17 cellular contexts compared by ENCODE assay signal in genomic region chr9:101307041-101307440, GRCh38.
DNase-seq lines count a peak whose midpoint lies in the region; ATAC-seq and TF ChIP-seq lines count a peak whose summit lies in the region.
"Had no signal": no experiment of that assay in that cellular context is flagged by ENCODE, and none has a peak within 500 bp of the region (broad histone marks: within the 10 kb centered on the region; RNA-seq: fewer than 3 reads in every experiment).

No MANE protein-coding gene starts in this region.

- H3K27me3 ChIP-seq in thyroid gland = no peaks in the 10 kb centered on the region
- H3K27me3 ChIP-seq: BLaER1 treated with 17β-estradiol and CSF1 and Interleukin-3, amounts not matched to agents 10 nM and 100 nM had no signal

- no peak overlapping the region for H3K27ac ChIP-seq in thyroid gland
- H3K27ac ChIP-seq: BLaER1 treated with 17β-estradiol and CSF1 and Interleukin-3, amounts not matched to agents 10 nM and 100 nM had no signal

- no peak overlapping the region for H3K4me3 ChIP-seq in thyroid gland (replicated peaks in 1 of 3)
- H3K4me3 ChIP-seq: BLaER1 treated with 17β-estradiol and CSF1 and Interleukin-3, amounts not matched to agents 10 nM and 100 nM had no signal

- DNase-seq in M059J (ENCODE audit: low read depth) = peak; percentile 9
- DNase-seq in NCI-H2196 treated with DMSO at 0.1 percent for 48 hours (lab: John Stamatoyannopoulos, UW; ENCODE audit: unreplicated experiment) = peak; percentile 40
- peak; percentile 63 for DNase-seq in astrocyte of the hippocampus (ENCODE audit: low read depth, low spot score)
- peak; percentile 12 for DNase-seq in mucosa of gallbladder (ENCODE audit: low spot score)
- DNase-seq in DMS53 treated with DMSO at 0.1 percent for 48 hours (lab: John Stamatoyannopoulos, UW; ENCODE audit: unreplicated experiment) = no peak
- DNase-seq in thyroid gland = no peak
- DNase-seq: activated CD4-positive, alpha-beta T cell treated with anti-CD3 and anti-CD28 coated beads, Interleukin-2, amount 50 U/mL, for 4 hours; activated CD4-positive, CD25-positive, alpha-beta regulatory T cell; activated CD8-positive, alpha-beta memory T cell treated with anti-CD3 and anti-CD28 coated beads, Interleukin-2, amount 50 U/mL, for 4 hours; aorta; central memory CD4-positive, alpha-beta T cell; NCI-H1436; NK-92 treated with Interleukin-12 subunit alpha and Interleukin-12 subunit beta, amount 100 ng/mL, for 24 hours; SIG-M5 had no signal

- intact Hi-C loops in thyroid gland (cut with DNase I) = no loop called here

- WGBS in thyroid gland, 2 donors = 63 to 74% methylated on average over 4 of the region's 4 CpGs

- H3K9me3 ChIP-seq in thyroid gland = no peaks in the 10 kb centered on the region
- H3K9me3 ChIP-seq: BLaER1 treated with 17β-estradiol and CSF1 and Interleukin-3, amounts not matched to agents 10 nM and 100 nM had no signal

- no peak for ATAC-seq in HG02678 (IDR thresholded peaks at IDR 0.05; ENCODE audit: unreplicated experiment)
- ATAC-seq: activated T-helper 17 cell treated with anti-CD3 and anti-CD28 coated beads, Interleukin-2, amount 50 U/mL, for 72 hours had no signal

- no peaks in the 10 kb centered on the region for H3K36me3 ChIP-seq in thyroid gland
- H3K36me3 ChIP-seq: BLaER1 treated with 17β-estradiol and CSF1 and Interleukin-3, amounts not matched to agents 10 nM and 100 nM had no signal

- TF ChIP-seq POLR2A in thyroid gland (IDR thresholded peaks at IDR 0.05) = no peak

- TF ChIP-seq CTCF in thyroid gland (IDR thresholded peaks at IDR 0.05) = no peak

- H3K4me1 ChIP-seq in thyroid gland = no peaks in the 10 kb centered on the region
- H3K4me1 ChIP-seq: BLaER1 treated with 17β-estradiol and CSF1 and Interleukin-3, amounts not matched to agents 10 nM and 100 nM had no signal

Comparison
In these comparisons a context has a peak if more than half of its experiments do, and no peak if none do; other contexts are left out.
1. DNase-seq: peak in M059J (single experiment), NCI-H2196 treated with DMSO at 0.1 percent for 48 hours (single experiment), astrocyte of the hippocampus (single experiment) and mucosa of gallbladder (single experiment); none in DMS53 treated with DMSO at 0.1 percent for 48 hours (single experiment) and thyroid gland (0 of 2).